ENCODE assay signal across 8 cellular contexts in the genomic region with DNA sequence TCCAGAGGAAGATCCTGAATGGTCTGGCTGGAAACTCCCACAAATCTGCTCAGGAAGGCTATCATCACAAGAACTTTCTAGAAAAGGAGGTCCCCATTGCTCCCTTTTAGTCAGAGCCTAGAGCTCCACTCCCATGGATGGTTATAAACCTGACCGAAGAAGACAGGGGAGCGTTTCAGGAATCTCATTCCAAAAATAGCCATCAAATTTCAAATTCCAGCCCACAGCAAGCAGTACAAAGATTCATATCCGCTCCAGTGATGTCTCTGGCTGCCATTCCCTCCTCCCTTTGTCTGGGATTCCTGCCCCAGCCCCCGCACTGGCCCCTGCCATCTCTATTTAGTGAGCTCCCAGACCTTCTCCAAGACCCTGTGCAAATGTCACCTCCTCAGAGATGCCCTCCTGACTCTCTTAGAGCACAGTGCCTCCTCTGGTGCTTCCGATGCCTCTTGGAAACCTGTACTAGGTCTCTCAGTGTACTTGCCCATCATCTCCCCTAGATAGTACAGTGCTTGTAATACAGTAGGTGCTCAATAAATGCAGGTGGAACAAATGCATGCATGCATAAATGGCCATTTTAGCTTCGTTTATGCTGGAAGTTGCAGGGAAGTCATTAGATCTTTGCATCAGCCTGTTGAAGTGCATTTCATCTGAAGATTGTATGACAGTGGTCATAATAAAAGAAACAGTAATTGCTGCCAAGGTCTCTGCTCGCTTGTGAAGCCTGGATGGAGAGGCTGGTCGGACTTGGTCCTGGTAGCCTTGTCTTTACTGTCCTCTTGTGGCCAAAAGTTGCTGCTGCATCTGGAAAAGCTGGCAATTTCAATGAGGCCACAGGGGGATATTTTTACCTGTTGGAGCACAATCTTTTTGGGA. TPM values are rescaled to one million over a fixed set of nuclear protein-coding genes. Genes with fewer than 3 reads are reported as not detected.
A peak's percentile ranks its signal among the peaks of the same experiment; 100 is the strongest.
DNase-seq lines count a peak whose midpoint lies in the region; ATAC-seq and TF ChIP-seq lines count a peak whose summit lies in the region.

No MANE protein-coding gene starts in this region.

- no peaks in the 10 kb centered on the region for H3K36me3 ChIP-seq in prostate gland

- no peak for TF ChIP-seq POLR2A in prostate gland (IDR thresholded peaks at IDR 0.05)

- peaks cover 2% of the 10 kb centered on the region for H3K4me1 ChIP-seq in prostate gland (replicated peaks)

- H3K27ac Mint-ChIP-seq in activated naive CD4-positive, alpha-beta T cell treated with anti-CD3 and anti-CD28 coated beads, Interleukin-2, amount 50 U/mL, for 72 hours, result no peak overlapping the region

- H3K27me3 ChIP-seq in prostate gland (replicated peaks; ENCODE audit: insufficient read depth), result no peaks in the 10 kb centered on the region

- WGBS in prostate gland, result 41% methylated on average over 8 of the region's 8 CpGs

- DNase-seq in AG08396 (ENCODE audit: low spot score) (peak; percentile 83), GM12865 (ENCODE audit: low read depth) (peak; percentile 60), NCI-H345 (lab: John Stamatoyannopoulos, UW) (peak; percentile 52), Right ventricle myocardium superior (peak; percentile 53), prostate gland (ENCODE audit: low spot score) (peak; percentile 75)
- DNase-seq in activated naive CD4-positive, alpha-beta T cell treated with anti-CD3 and anti-CD28 coated beads, Interleukin-2, amount 50 U/mL, for 72 hours (ENCODE audit: low spot score in 2 of 2), result peak in 1 of 2 donors; percentile 38

- H3K36me3 Mint-ChIP-seq in activated naive CD4-positive, alpha-beta T cell treated with anti-CD3 and anti-CD28 coated beads, Interleukin-2, amount 50 U/mL, for 72 hours, result no peaks in the 10 kb centered on the region

- intact Hi-C loops in Right ventricle myocardium superior (cut with DNase I) (no loop called here), prostate gland (cut with DNase I) (loop anchor here (5.0 kb wide), 2 partner anchors 134 to 394 kb away; no protein-coding TSS in a partner anchor)

- ATAC-seq in HG03025 (IDR thresholded peaks at IDR 0.05; ENCODE audit: low FRiP score, unreplicated experiment), result peak; percentile 51
- ATAC-seq in activated naive CD4-positive, alpha-beta T cell treated with anti-CD3 and anti-CD28 coated beads, Interleukin-2, amount 50 U/mL, for 72 hours, result peak; percentile 28 to 29
- ATAC-seq in Right ventricle myocardium superior (ENCODE audit: poor library complexity), result peak; percentile 94
- no peak for ATAC-seq in GM19463 (IDR thresholded peaks at IDR 0.05; ENCODE audit: unreplicated experiment)

- no peaks in the 10 kb centered on the region for H3K9me3 Mint-ChIP-seq in activated naive CD4-positive, alpha-beta T cell treated with anti-CD3 and anti-CD28 coated beads, Interleukin-2, amount 50 U/mL, for 72 hours

- peak; percentile 97 for TF ChIP-seq CTCF in GM12865 (IDR thresholded peaks at IDR 0.05; ENCODE audit: insufficient read depth, low read depth, low read length, missing control alignments)
- TF ChIP-seq CTCF in prostate gland (IDR thresholded peaks at IDR 0.05), result peak; percentile 91 to 98 (median 96)

- no peaks in the 10 kb centered on the region for H3K9me3 ChIP-seq in prostate gland

- H3K4me3 ChIP-seq in GM12865 (ENCODE audit: low read depth, low read length), result no peak overlapping the region
- H3K4me3 ChIP-seq in prostate gland, result no peak overlapping the region

- no peak overlapping the region for H3K27ac ChIP-seq in prostate gland

RNA-seq across cellular contexts. Expression of gene HABP2, which starts 32.0 kb away (rescaled TPM):
- not detected for total RNA-seq in activated naive CD4-positive, alpha-beta T cell treated with anti-CD3 and anti-CD28 coated beads, Interleukin-2, amount 50 U/mL, for 72 hours
- total RNA-seq in Right ventricle myocardium superior (0.24 TPM), prostate gland (under 1 TPM in 1 of 2 donors, not detected in 1; 0.17 TPM)
